ENCODE assay signal across 1 cellular context in genomic region chr21:42010507-42011493, GRCh38.
TF ChIP-seq lines count a peak whose summit lies in the region.

No MANE protein-coding gene starts in this region.

TF ChIP-seq in K562, 482 proteins besides CTCF, POLR2A, EP300 and RAD21 (continued from another document and continues in another):
- TF ChIP-seq, protein P1, sequence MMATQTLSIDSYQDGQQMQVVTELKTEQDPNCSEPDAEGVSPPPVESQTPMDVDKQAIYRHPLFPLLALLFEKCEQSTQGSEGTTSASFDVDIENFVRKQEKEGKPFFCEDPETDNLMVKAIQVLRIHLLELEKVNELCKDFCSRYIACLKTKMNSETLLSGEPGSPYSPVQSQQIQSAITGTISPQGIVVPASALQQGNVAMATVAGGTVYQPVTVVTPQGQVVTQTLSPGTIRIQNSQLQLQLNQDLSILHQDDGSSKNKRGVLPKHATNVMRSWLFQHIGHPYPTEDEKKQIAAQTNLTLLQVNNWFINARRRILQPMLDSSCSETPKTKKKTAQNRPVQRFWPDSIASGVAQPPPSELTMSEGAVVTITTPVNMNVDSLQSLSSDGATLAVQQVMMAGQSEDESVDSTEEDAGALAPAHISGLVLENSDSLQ (IDR thresholded peaks at IDR 0.05), result no peak
- no peak for TF ChIP-seq JUNB (CRISPR knock-in tag; conservative IDR thresholded peaks at IDR 0.05)
- no peak for TF ChIP-seq TAL1 (IDR thresholded peaks at IDR 0.05)
- TF ChIP-seq ZNF253 (CRISPR knock-in tag; conservative IDR thresholded peaks at IDR 0.05), result no peak
- TF ChIP-seq ZBTB2 (IDR thresholded peaks at IDR 0.05), result no peak
- TF ChIP-seq FOXA3 (CRISPR knock-in tag; conservative IDR thresholded peaks at IDR 0.05 in 1 of 2, IDR thresholded peaks at IDR 0.05 in 1 of 2), result peak; percentile 9 to 28; a peak in 1 of 4 replicates
- TF ChIP-seq ZFP1 (CRISPR knock-in tag; IDR thresholded peaks at IDR 0.05), result no peak
- no peak for TF ChIP-seq STAT5B (CRISPR knock-in tag; IDR thresholded peaks at IDR 0.05)
- TF ChIP-seq FIP1L1 (IDR thresholded peaks at IDR 0.05; ENCODE audit: low read depth, low read length, poor library complexity, severe bottlenecking), result peak; percentile 49
- TF ChIP-seq, protein P2, sequence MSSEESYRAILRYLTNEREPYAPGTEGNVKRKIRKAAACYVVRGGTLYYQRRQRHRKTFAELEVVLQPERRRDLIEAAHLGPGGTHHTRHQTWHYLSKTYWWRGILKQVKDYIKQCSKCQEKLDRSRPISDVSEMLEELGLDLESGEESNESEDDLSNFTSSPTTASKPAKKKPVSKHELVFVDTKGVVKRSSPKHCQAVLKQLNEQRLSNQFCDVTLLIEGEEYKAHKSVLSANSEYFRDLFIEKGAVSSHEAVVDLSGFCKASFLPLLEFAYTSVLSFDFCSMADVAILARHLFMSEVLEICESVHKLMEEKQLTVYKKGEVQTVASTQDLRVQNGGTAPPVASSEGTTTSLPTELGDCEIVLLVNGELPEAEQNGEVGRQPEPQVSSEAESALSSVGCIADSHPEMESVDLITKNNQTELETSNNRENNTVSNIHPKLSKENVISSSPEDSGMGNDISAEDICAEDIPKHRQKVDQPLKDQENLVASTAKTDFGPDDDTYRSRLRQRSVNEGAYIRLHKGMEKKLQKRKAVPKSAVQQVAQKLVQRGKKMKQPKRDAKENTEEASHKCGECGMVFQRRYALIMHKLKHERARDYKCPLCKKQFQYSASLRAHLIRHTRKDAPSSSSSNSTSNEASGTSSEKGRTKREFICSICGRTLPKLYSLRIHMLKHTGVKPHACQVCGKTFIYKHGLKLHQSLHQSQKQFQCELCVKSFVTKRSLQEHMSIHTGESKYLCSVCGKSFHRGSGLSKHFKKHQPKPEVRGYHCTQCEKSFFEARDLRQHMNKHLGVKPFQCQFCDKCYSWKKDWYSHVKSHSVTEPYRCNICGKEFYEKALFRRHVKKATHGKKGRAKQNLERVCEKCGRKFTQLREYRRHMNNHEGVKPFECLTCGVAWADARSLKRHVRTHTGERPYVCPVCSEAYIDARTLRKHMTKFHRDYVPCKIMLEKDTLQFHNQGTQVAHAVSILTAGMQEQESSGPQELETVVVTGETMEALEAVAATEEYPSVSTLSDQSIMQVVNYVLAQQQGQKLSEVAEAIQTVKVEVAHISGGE (CRISPR knock-in tag; IDR thresholded peaks at IDR 0.05), result peak in 1 of 3 experiments; percentile 68; a peak in 1 of 6 replicates
- TF ChIP-seq RBM14 (IDR thresholded peaks at IDR 0.05; ENCODE audit: borderline replicate concordance, insufficient read depth, low read depth, low read length), result no peak
- TF ChIP-seq ZNF830 (CRISPR knock-in tag; IDR thresholded peaks at IDR 0.05), result no peak
- no peak for TF ChIP-seq TOE1 (IDR thresholded peaks at IDR 0.05; ENCODE audit: borderline replicate concordance)
- TF ChIP-seq TOE1 (CRISPR knock-in tag; IDR thresholded peaks at IDR 0.05; ENCODE audit: borderline replicate concordance, low read depth), result no peak; the same call in 1 of the 2 replicates
- TF ChIP-seq, protein P3, sequence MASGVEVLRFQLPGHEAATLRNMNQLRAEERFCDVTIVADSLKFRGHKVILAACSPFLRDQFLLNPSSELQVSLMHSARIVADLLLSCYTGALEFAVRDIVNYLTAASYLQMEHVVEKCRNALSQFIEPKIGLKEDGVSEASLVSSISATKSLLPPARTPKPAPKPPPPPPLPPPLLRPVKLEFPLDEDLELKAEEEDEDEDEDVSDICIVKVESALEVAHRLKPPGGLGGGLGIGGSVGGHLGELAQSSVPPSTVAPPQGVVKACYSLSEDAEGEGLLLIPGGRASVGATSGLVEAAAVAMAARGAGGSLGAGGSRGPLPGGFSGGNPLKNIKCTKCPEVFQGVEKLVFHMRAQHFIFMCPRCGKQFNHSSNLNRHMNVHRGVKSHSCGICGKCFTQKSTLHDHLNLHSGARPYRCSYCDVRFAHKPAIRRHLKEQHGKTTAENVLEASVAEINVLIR (CRISPR knock-in tag; IDR thresholded peaks at IDR 0.05), result no peak
- no peak for TF ChIP-seq ZNF76 (CRISPR knock-in tag; IDR thresholded peaks at IDR 0.05; ENCODE audit: borderline replicate concordance)
- TF ChIP-seq RBM15 (IDR thresholded peaks at IDR 0.05; ENCODE audit: insufficient read depth, low read length), result no peak
- no peak for TF ChIP-seq POLR3A (IDR thresholded peaks at IDR 0.05; ENCODE audit: borderline replicate concordance, extremely low read depth, insufficient read depth, insufficient read length)
- no peak for TF ChIP-seq PHB2 (IDR thresholded peaks at IDR 0.05; ENCODE audit: low read depth)
- no peak for TF ChIP-seq ZNF695 (CRISPR knock-in tag; IDR thresholded peaks at IDR 0.05)
- TF ChIP-seq ZNF644 (tag; IDR thresholded peaks at IDR 0.05; ENCODE audit: low read depth), result no peak
- no peak for TF ChIP-seq SMC3 (conservative IDR thresholded peaks at IDR 0.05; ENCODE audit: insufficient read depth, low read depth, low read length)
- TF ChIP-seq BRD9 (IDR thresholded peaks at IDR 0.05; ENCODE audit: low read depth, partially characterized antibody), result no peak
- TF ChIP-seq MYBL2 (IDR thresholded peaks at IDR 0.05; ENCODE audit: low read depth), result no peak
- TF ChIP-seq MYBL2 (CRISPR knock-in tag; IDR thresholded peaks at IDR 0.05; ENCODE audit: borderline replicate concordance), result no peak
- TF ChIP-seq KLF13 (tag; IDR thresholded peaks at IDR 0.05; ENCODE audit: borderline replicate concordance, low read depth), result 0 out of 2 replicates have a peak, but pooled peaks have one; percentile 18
- peak; percentile 65; the same call in 1 of the 2 replicates for TF ChIP-seq KLF1 (tag; IDR thresholded peaks at IDR 0.05)
- TF ChIP-seq CEBPG (CRISPR knock-in tag; IDR thresholded peaks at IDR 0.05), result no peak
- no peak for TF ChIP-seq CEBPG (tag; conservative IDR thresholded peaks at IDR 0.05 in 1 of 2, IDR thresholded peaks at IDR 0.05 in 1 of 2)
- TF ChIP-seq PTRF (tag; IDR thresholded peaks at IDR 0.05), result no peak
- no peak for TF ChIP-seq RAD51 (IDR thresholded peaks at IDR 0.05; ENCODE audit: borderline replicate concordance, low read depth)
- no peak for TF ChIP-seq ZNF778 (CRISPR knock-in tag; IDR thresholded peaks at IDR 0.05)
- TF ChIP-seq SNIP1 (IDR thresholded peaks at IDR 0.05; ENCODE audit: low read depth), result no peak
- no peak for TF ChIP-seq OTX1 (CRISPR knock-in tag; IDR thresholded peaks at IDR 0.05)
- TF ChIP-seq ZNF609 (CRISPR knock-in tag; IDR thresholded peaks at IDR 0.05; ENCODE audit: borderline replicate concordance), result 0 out of 2 replicates have a peak, but pooled peaks have one; percentile 31
- 0 out of 2 replicates have a peak, but pooled peaks have one; percentile 62 for TF ChIP-seq GATAD2B (IDR thresholded peaks at IDR 0.05; ENCODE audit: borderline replicate concordance)
- no peak for TF ChIP-seq ASH1L (IDR thresholded peaks at IDR 0.05; ENCODE audit: borderline replicate concordance, low read depth, partially characterized antibody)
- no peak for TF ChIP-seq JUND (IDR thresholded peaks at IDR 0.05; ENCODE audit: borderline replicate concordance, low read depth, low read length)
- no peak for TF ChIP-seq JUND (tag; IDR thresholded peaks at IDR 0.05; ENCODE audit: borderline replicate concordance, low read depth, low read length)
- no peak for TF ChIP-seq TCF7 (IDR thresholded peaks at IDR 0.05; ENCODE audit: borderline replicate concordance)
- TF ChIP-seq ETS2 (tag; IDR thresholded peaks at IDR 0.05; ENCODE audit: borderline replicate concordance, poor library complexity, severe bottlenecking), result no peak
- no peak for TF ChIP-seq ZNF134 (CRISPR knock-in tag; conservative IDR thresholded peaks at IDR 0.05)
- TF ChIP-seq, protein P4, sequence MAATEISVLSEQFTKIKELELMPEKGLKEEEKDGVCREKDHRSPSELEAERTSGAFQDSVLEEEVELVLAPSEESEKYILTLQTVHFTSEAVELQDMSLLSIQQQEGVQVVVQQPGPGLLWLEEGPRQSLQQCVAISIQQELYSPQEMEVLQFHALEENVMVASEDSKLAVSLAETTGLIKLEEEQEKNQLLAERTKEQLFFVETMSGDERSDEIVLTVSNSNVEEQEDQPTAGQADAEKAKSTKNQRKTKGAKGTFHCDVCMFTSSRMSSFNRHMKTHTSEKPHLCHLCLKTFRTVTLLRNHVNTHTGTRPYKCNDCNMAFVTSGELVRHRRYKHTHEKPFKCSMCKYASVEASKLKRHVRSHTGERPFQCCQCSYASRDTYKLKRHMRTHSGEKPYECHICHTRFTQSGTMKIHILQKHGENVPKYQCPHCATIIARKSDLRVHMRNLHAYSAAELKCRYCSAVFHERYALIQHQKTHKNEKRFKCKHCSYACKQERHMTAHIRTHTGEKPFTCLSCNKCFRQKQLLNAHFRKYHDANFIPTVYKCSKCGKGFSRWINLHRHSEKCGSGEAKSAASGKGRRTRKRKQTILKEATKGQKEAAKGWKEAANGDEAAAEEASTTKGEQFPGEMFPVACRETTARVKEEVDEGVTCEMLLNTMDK (IDR thresholded peaks at IDR 0.05; ENCODE audit: borderline replicate concordance, insufficient read depth, low read depth, low read length, poor library complexity, severe bottlenecking), result peak; percentile 47
- TF ChIP-seq GABPA (tag; conservative IDR thresholded peaks at IDR 0.05; ENCODE audit: low read depth), result peak; percentile 80
- TF ChIP-seq HSF4 (CRISPR knock-in tag; IDR thresholded peaks at IDR 0.05; ENCODE audit: borderline replicate concordance), result no peak
- TF ChIP-seq ELK1 (CRISPR knock-in tag; IDR thresholded peaks at IDR 0.05), result no peak
- TF ChIP-seq, protein P5, sequence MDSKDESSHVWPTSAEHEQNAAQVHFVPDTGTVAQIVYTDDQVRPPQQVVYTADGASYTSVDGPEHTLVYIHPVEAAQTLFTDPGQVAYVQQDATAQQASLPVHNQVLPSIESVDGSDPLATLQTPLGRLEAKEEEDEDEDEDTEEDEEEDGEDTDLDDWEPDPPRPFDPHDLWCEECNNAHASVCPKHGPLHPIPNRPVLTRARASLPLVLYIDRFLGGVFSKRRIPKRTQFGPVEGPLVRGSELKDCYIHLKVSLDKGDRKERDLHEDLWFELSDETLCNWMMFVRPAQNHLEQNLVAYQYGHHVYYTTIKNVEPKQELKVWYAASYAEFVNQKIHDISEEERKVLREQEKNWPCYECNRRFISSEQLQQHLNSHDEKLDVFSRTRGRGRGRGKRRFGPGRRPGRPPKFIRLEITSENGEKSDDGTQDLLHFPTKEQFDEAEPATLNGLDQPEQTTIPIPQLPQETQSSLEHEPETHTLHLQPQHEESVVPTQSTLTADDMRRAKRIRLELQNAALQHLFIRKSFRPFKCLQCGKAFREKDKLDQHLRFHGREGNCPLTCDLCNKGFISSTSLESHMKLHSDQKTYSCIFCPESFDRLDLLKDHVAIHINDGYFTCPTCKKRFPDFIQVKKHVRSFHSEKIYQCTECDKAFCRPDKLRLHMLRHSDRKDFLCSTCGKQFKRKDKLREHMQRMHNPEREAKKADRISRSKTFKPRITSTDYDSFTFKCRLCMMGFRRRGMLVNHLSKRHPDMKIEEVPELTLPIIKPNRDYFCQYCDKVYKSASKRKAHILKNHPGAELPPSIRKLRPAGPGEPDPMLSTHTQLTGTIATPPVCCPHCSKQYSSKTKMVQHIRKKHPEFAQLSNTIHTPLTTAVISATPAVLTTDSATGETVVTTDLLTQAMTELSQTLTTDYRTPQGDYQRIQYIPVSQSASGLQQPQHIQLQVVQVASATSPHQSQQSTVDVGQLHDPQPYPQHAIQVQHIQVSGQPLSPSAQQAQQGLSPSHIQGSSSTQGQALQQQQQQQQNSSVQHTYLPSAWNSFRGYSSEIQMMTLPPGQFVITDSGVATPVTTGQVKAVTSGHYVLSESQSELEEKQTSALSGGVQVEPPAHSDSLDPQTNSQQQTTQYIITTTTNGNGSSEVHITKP (IDR thresholded peaks at IDR 0.05; ENCODE audit: partially characterized antibody), result no peak
